13 cellular contexts compared by ENCODE assay signal in the genomic region with DNA sequence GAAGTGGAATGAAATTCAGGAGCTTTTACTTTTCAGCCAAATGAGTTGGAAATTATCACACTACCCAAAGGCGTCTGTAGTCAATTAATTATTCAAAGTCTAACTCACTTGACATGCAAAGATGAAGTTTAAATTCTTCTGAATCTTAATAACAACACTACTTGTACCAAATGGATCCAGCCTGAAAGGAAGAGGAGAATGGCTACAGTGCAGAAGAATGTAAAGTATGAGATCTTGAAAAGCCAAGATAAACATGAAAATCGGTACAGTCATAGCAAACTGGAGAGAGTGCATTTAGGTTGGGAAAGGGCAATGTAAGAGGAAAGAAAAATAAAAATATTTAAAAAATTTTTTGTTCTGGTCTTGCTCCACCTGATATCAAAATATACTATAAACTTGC.
DNase-seq lines count a peak whose midpoint lies in the region; ATAC-seq and TF ChIP-seq lines count a peak whose summit lies in the region.
"Had no signal": no experiment of that assay in that cellular context is flagged by ENCODE, and none has a peak within 500 bp of the region (broad histone marks: within the 10 kb centered on the region; RNA-seq: fewer than 3 reads in every experiment).

No MANE protein-coding gene starts in this region.

- H3K4me3 ChIP-seq in breast epithelium (no peak overlapping the region), astrocyte of the cerebellum (ENCODE audit: low read depth, low read length) (no peak overlapping the region), fibroblast of villous mesenchyme (ENCODE audit: low read depth, low read length) (no peak overlapping the region)

- peak overlapping the region; percentile 75 for H3K27ac Mint-ChIP-seq in MCF 10A (ENCODE audit: low read depth, unreplicated experiment)

- POLR2A ChIA-PET in MCF 10A (lab: Yijun Ruan, JAX), result interaction anchor here (0.5 to 1.2 kb wide), 2 partner anchors 17 to 19 kb away, joined by 3 to 4 read pairs; no protein-coding TSS in a partner anchor

- no peaks in the 10 kb centered on the region for H3K36me3 ChIP-seq in breast epithelium

- H3K9me3 Mint-ChIP-seq in MCF 10A (ENCODE audit: unreplicated experiment), result no peaks in the 10 kb centered on the region

- BruUV-seq in MCF 10A (replicated peaks; lab: Mats Ljungman, UMichigan), result no TSS peak

- no peak overlapping the region for H3K27ac ChIP-seq in breast epithelium
- H3K27ac ChIP-seq: 22Rv1 had no signal

- H3K4me3 Mint-ChIP-seq in MCF 10A (ENCODE audit: unreplicated experiment), result peak overlapping the region; percentile 16

- CTCF ChIA-PET in MCF 10A (lab: Yijun Ruan, JAX), result interaction anchor here (0.6 to 1.0 kb wide), 2 partner anchors 21 to 93 kb away, joined by 3 to 4 read pairs; no protein-coding TSS in a partner anchor

- TF ChIP-seq CTCF in MCF 10A (IDR thresholded peaks at IDR 0.05; ENCODE audit: unreplicated experiment) (no peak), breast epithelium (IDR thresholded peaks at IDR 0.05) (no peak), astrocyte of the cerebellum (IDR thresholded peaks at IDR 0.05; ENCODE audit: low read depth, low read length, missing control alignments) (no peak), fibroblast of villous mesenchyme (IDR thresholded peaks at IDR 0.05; ENCODE audit: insufficient read depth, low read depth, low read length) (no peak)

- TF ChIP-seq POLR2A in breast epithelium (IDR thresholded peaks at IDR 0.05), result no peak

- no peaks in the 10 kb centered on the region for H3K27me3 ChIP-seq in breast epithelium

- no peaks in the 10 kb centered on the region for H3K36me3 Mint-ChIP-seq in MCF 10A (ENCODE audit: insufficient read depth, unreplicated experiment)

- DNase-seq in MCF 10A (ENCODE audit: unreplicated experiment) (peak; percentile 39), breast epithelium (ENCODE audit: low spot score in 2 of 2) (no peak), astrocyte of the cerebellum (ENCODE audit: low read depth) (peak; percentile 68), fibroblast of villous mesenchyme (ENCODE audit: low read depth) (peak; percentile 36), HPDE6-E6E7 (ENCODE audit: extremely low spot score) (no peak)
- DNase-seq in effector CD8-positive, alpha-beta T cell (lab: John Stamatoyannopoulos, UW), result no peak
- DNase-seq: aorta, hippocampal formation, NCI-H1694, NCI-H69 had no signal

- H3K9me3 ChIP-seq in breast epithelium, result no peaks in the 10 kb centered on the region

- H3K4me1 ChIP-seq in breast epithelium, result no peaks in the 10 kb centered on the region

- H3K27me3 Mint-ChIP-seq in MCF 10A (ENCODE audit: insufficient read depth, unreplicated experiment), result no peaks in the 10 kb centered on the region

- H3K4me1 Mint-ChIP-seq in MCF 10A (ENCODE audit: insufficient read depth, unreplicated experiment), result peaks cover 20% of the 10 kb centered on the region

- ATAC-seq in GM18519 (IDR thresholded peaks at IDR 0.05; ENCODE audit: low FRiP score, unreplicated experiment) (no peak), GM21526 (IDR thresholded peaks at IDR 0.05; ENCODE audit: low FRiP score, unreplicated experiment) (no peak)

- intact Hi-C loops in MCF 10A (cut with micrococcal nuclease) (no loop called here), breast epithelium (cut with DNase I; ENCODE audit: low total_unique reads) (no loop called here)

- in situ Hi-C loops in astrocyte of the cerebellum (cut with HindIII; ENCODE audit: low sequenced_read_pairs), result no loop called here

Comparison
In these comparisons a context has a peak if more than half of its experiments do, and no peak if none do; other contexts are left out.
1. DNase-seq: peak in MCF 10A (single experiment), astrocyte of the cerebellum (single experiment) and fibroblast of villous mesenchyme (single experiment); none in breast epithelium (0 of 2), effector CD8-positive, alpha-beta T cell (single experiment) and HPDE6-E6E7 (single experiment).